Comparison of ENCODE assay signal across 1 cellular context in the genomic region with DNA sequence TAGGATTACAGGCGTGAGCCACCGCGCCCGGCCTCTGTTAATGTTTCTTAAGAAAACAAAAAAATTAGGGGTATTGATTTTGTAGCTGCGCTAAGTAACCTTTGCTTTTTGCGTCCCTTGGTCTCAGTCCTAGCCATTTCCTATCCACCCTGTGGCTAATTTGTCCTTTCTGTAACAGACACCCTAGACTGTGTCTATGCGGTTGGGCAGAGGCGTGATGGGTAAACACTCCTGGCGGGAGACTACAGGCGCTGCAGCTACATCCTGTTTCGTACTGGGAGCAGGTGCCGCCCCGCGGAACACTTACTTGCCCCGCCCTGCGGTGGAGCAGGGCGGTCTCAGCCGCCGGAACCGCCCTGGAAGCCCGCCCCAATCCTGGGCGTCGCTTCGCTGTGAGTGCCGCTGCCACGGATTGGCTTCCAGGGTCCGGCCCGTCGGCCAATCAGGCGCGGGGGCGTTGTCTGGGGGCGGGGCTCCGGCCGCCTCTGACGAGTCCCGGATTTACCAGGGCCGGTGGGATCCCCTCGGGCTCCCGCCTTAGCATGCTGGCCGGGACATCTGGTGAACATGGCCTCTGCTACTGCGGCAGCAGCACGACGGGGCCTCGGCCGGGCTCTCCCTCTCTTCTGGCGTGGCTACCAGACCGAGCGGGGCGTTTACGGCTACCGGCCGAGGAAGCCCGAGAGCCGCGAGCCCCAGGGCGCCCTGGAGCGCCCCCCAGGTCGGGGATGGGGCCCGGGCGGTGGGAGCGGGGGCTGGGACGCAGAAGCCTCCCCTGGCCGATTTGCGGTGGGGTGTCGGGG.
TF ChIP-seq lines count a peak whose summit lies in the region.

Gene DHTKD1, plus strand, starts transcription at position 488 of the 803 bp plus-strand sequence. Its CDS starts 80 bp downstream, at position 568.

TF ChIP-seq in K562, 482 proteins besides CTCF, POLR2A, EP300 and RAD21 (continued from another document):
- TF ChIP-seq ZSCAN29 (IDR thresholded peaks at IDR 0.05), result peak; percentile 89
- TF ChIP-seq POLR2G (IDR thresholded peaks at IDR 0.05; ENCODE audit: low read depth, low read length), result peak; percentile 96
- no peak for TF ChIP-seq NELFE (IDR thresholded peaks at IDR 0.05; ENCODE audit: insufficient read depth, insufficient read length)
- TF ChIP-seq RB1 (IDR thresholded peaks at IDR 0.05; ENCODE audit: low read depth), result peak; percentile 81; the same call in 1 of the 2 replicates
- 0 out of 2 replicates have a peak, but pooled peaks have one; percentile 49 for TF ChIP-seq ELF1 (tag; IDR thresholded peaks at IDR 0.05)
- TF ChIP-seq RBBP5 (IDR thresholded peaks at IDR 0.05; ENCODE audit: borderline replicate concordance, insufficient read depth, low read length, poor library complexity, severe bottlenecking), result peak; percentile 68
- TF ChIP-seq ZBTB7A (IDR thresholded peaks at IDR 0.05; ENCODE audit: borderline replicate concordance, control insufficient read depth, low read depth, low read length), result peak; percentile 53; the same call in 1 of the 2 replicates
- TF ChIP-seq E4F1 (CRISPR knock-in tag; IDR thresholded peaks at IDR 0.05; ENCODE audit: borderline replicate concordance), result no peak
- TF ChIP-seq ZNF316 (IDR thresholded peaks at IDR 0.05), result peak; percentile 91
- TF ChIP-seq CREM (IDR thresholded peaks at IDR 0.05; ENCODE audit: low read depth), result peak; percentile 26; the same call in 1 of the 2 replicates
- no peak for TF ChIP-seq TRIM25 (IDR thresholded peaks at IDR 0.05; ENCODE audit: borderline replicate concordance)
- TF ChIP-seq CBX1 (IDR thresholded peaks at IDR 0.05; ENCODE audit: low read depth), result 0 out of 2 replicates have a peak, but pooled peaks have one; percentile 63
- TF ChIP-seq NONO (IDR thresholded peaks at IDR 0.05; ENCODE audit: low read depth in 2 of 2, low read length in 1 of 2), result no peak
